ENCODE assay signal across 18 cellular contexts in the genomic region with DNA sequence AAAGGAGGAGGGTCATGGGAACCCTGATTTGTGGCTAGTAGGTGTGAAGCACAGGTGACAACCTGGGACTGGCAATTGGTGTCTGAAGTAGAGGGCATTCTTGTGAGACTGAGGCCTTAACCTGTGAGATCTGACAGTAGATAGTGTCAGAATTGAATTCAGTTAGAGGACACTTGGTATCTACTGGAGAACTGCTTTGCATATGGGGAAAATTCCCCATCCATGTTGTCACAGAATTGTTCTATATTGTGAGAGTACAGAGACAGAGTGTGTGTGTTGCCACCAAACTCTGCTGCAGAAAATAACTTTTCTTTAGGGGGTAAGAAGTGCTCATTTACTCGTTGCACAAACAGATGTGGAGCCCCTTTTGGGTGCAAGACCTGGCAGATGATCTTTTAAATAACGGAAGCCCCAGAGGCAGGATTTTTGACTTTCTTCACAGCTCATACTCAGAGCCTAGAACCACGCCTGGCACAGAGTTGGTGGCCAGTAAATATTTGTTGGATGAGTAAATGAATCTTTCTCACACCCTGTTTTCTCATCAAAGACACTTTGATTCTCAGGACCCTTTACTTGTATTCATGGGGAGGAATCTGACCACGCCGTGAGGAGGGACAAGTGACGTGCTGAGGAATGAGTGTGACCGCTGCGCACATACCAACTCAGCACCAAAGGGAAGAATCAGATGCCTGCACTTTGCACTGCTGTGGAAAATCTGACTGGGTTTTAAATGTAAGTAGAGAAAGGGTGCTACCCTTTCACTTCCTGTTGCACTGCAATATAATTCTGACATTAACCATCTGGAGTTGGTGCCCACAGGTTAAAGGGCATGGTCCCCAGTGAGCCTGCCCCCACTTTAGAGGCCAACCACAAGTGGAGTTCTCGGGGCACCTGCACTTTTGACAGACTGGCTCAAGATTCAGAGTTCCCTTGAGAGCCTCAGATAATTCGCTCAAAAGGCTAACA. TPM values are rescaled to one million over a fixed set of nuclear protein-coding genes. Genes with fewer than 3 reads are reported as not detected.
DNase-seq lines count a peak whose midpoint lies in the region; ATAC-seq, FAIRE-seq and TF ChIP-seq lines count a peak whose summit lies in the region.
"Had no signal": no experiment of that assay in that cellular context is flagged by ENCODE, and none has a peak within 500 bp of the region (broad histone marks: within the 10 kb centered on the region; RNA-seq: fewer than 3 reads in every experiment).

No MANE protein-coding gene starts in this region.

- no peaks in the 10 kb centered on the region for H3K79me2 ChIP-seq in GM12878 (ENCODE audit: control insufficient read depth, insufficient read depth, low read length)

- H3K4me3 ChIP-seq in GM12878 (no peak overlapping the region), right cardiac atrium (ENCODE audit: low read length) (no peak overlapping the region), suprapubic skin (no peak overlapping the region)
- H3K4me3 ChIP-seq: gastroesophageal sphincter had no signal

- intact Hi-C loops in GM12878 (cut with micrococcal nuclease; ENCODE audit: unreplicated experiment), result no loop called here
- intact Hi-C loops in right cardiac atrium (cut with DNase I), result no loop called here

- WGBS in GM12878 (ENCODE audit: insufficient coverage, insufficient replicate concordance, low lambda C conversion rate, missing lambda C conversion rate), result 38% methylated on average over 10 of the region's 10 CpGs
- 68% methylated on average over 10 of the region's 10 CpGs for WGBS in right cardiac atrium
- WGBS in suprapubic skin, result 76% methylated on average over 10 of the region's 10 CpGs

- SMC1A ChIA-PET in GM12878 (lab: Charles Lee; ENCODE audit: uncharacterized antibody, unreplicated experiment), result no interaction called here

- no peaks in the 10 kb centered on the region for H3K36me3 ChIP-seq in GM12878 (ENCODE audit: control insufficient read depth in 2 of 2, insufficient read depth in 2 of 2, low read length in 1 of 2)
- no peaks in the 10 kb centered on the region for H3K36me3 ChIP-seq in suprapubic skin
- H3K36me3 ChIP-seq: BE2C, gastroesophageal sphincter had no signal

- no peak overlapping the region for H2AFZ ChIP-seq in GM12878 (ENCODE audit: control insufficient read depth, low read depth, low read length)

- H3K27me3 ChIP-seq in GM12878 (replicated peaks in 1 of 2; ENCODE audit: control insufficient read depth in 2 of 2, insufficient read depth in 2 of 2, low read length in 1 of 2) (no peaks in the 10 kb centered on the region), right cardiac atrium (ENCODE audit: control insufficient read depth, insufficient read depth) (no peaks in the 10 kb centered on the region), suprapubic skin (no peaks in the 10 kb centered on the region)

- BruUV-seq in GM12878 (replicated peaks; lab: Mats Ljungman, UMichigan), result no TSS peak

- no peaks in the 10 kb centered on the region for H3K4me1 ChIP-seq in GM12878 (ENCODE audit: control insufficient read depth, insufficient read depth, low read length)
- no peaks in the 10 kb centered on the region for H3K4me1 ChIP-seq in right cardiac atrium (ENCODE audit: control insufficient read depth, insufficient read depth, low read length)
- no peaks in the 10 kb centered on the region for H3K4me1 ChIP-seq in suprapubic skin
- H3K4me1 ChIP-seq: BE2C, gastroesophageal sphincter had no signal

- TF ChIP-seq POLR2A in GM12878 (IDR thresholded peaks at IDR 0.05; ENCODE audit: low read depth, low read length) (no peak), suprapubic skin (IDR thresholded peaks at IDR 0.05) (no peak)

- TF ChIP-seq EP300 in GM12878 (IDR thresholded peaks at IDR 0.05; ENCODE audit: borderline replicate concordance in 1 of 2, control insufficient read depth in 1 of 2, low read depth in 2 of 2, low read length in 2 of 2), result no peak
- no peak for TF ChIP-seq EP300 in suprapubic skin (IDR thresholded peaks at IDR 0.05)

- CTCF ChIA-PET in GM12878 (lab: Yijun Ruan, JAX), result no interaction called here

- no peak for FAIRE-seq in GM12878 (lab: Jason Lieb, UNC)
- FAIRE-seq: HTR-8/SVneo, keratinocyte had no signal

- H3K27ac ChIP-seq in GM12878 (ENCODE audit: control insufficient read depth, insufficient read depth), result no peak overlapping the region
- H3K27ac ChIP-seq in right cardiac atrium (ENCODE audit: low read length), result no peak overlapping the region
- no peak overlapping the region for H3K27ac ChIP-seq in suprapubic skin
- H3K27ac ChIP-seq: gastroesophageal sphincter had no signal

- no peaks in the 10 kb centered on the region for H4K20me1 ChIP-seq in GM12878 (ENCODE audit: control insufficient read depth, insufficient read depth)

- in situ Hi-C loops in GM12878 (cut with MboI), result no loop called here

- DNase-seq in GM12878 (ENCODE audit: low read depth, low spot score) (peak; percentile 44), DMS 273 treated with DMSO at 0.1 percent for 48 hours (lab: John Stamatoyannopoulos, UW) (no peak), right cardiac atrium (no peak), suprapubic skin (ENCODE audit: low spot score in 2 of 2) (no peak)
- no peak for DNase-seq in stimulated activated naive CD4-positive, alpha-beta T cell (lab: John Stamatoyannopoulos, UW)
- DNase-seq: activated gamma-delta T cell; BE2C; EL; NCI-H446 treated with DMSO at 0.1 percent for 48 hours; stimulated activated CD4-positive, alpha-beta T cell treated with anti-CD3 and anti-CD28 coated beads, Interleukin-2, amount 100 ng/mL, for 24 hours; T-helper 2 cell had no signal

- TF ChIP-seq RAD21 in GM12878 (IDR thresholded peaks at IDR 0.05; ENCODE audit: insufficient read depth, low read depth, low read length), result no peak

- RAD21 ChIA-PET in GM12878 (lab: Charles Lee; ENCODE audit: unreplicated experiment), result no interaction called here

- ATAC-seq in GM18520 (IDR thresholded peaks at IDR 0.05; ENCODE audit: unreplicated experiment) (peak; percentile 86), GM21526 (IDR thresholded peaks at IDR 0.05; ENCODE audit: low FRiP score, unreplicated experiment) (peak; percentile 79), HG03342 (IDR thresholded peaks at IDR 0.05; ENCODE audit: unreplicated experiment) (peak; percentile 51), GM12878 (peak; percentile 88), right cardiac atrium (no peak)
- ATAC-seq: gastroesophageal sphincter, Panc1 had no signal

- no peak overlapping the region for H3K4me2 ChIP-seq in GM12878 (ENCODE audit: control insufficient read depth, insufficient read depth)

- POLR2A ChIA-PET in GM12878 (lab: Charles Lee), result no interaction called here

- TF ChIP-seq CTCF in GM12878 (IDR thresholded peaks at IDR 0.05 in 2 of 3, conservative IDR thresholded peaks at IDR 0.05 in 1 of 3; ENCODE audit: control insufficient read depth in 2 of 3, extremely low read depth in 1 of 3, insufficient read depth in 1 of 3, low read depth in 3 of 3, low read length in 3 of 3) (no peak), suprapubic skin (IDR thresholded peaks at IDR 0.05) (no peak)

- H3K9ac ChIP-seq in GM12878 (ENCODE audit: control insufficient read depth, insufficient read depth, low read length), result no peak overlapping the region

- no peaks in the 10 kb centered on the region; the same call in 2 of the 3 replicates for H3K9me3 ChIP-seq in GM12878 (replicated peaks; ENCODE audit: control insufficient read depth, insufficient read depth, low read length)
- no peaks in the 10 kb centered on the region for H3K9me3 ChIP-seq in right cardiac atrium (ENCODE audit: control insufficient read depth, low read length)
- no peaks in the 10 kb centered on the region for H3K9me3 ChIP-seq in suprapubic skin
- H3K9me3 ChIP-seq: BE2C had no signal

TF ChIP-seq in GM12878, 131 proteins besides CTCF, POLR2A, EP300 and RAD21 (continues in another document):
- TF ChIP-seq IKZF1 (conservative IDR thresholded peaks at IDR 0.05) (0 out of 2 replicates have a peak, but pooled peaks have one; percentile 31), DPF2 (IDR thresholded peaks at IDR 0.05) (peak; percentile 51)

RNA-seq across cellular contexts. Expression of gene SDHAF3, which starts 39.2 kb away (rescaled TPM):
- 6.5 and 13.6 TPM in 2 replicates for total RNA-seq in GM12878 (2013; cell fraction: nucleolus; rRNA removed)
- total RNA-seq in GM12878 (2014; rRNA removed) (29.1 and 30.7 TPM in 2 replicates), GM12878 (2014; rRNA removed; fragmentation: Illumina TruSeq; extraction: Trizol) (72.8 and 74.7 TPM in 2 replicates), GM12878 (2021) (25.0 and 29.3 TPM in 2 replicates), right cardiac atrium (10 to 100 TPM; 19.7 to 27.0 (median 21.9) TPM), suprapubic skin (10 to 100 TPM in 2 of 4 donors, 1 to 10 TPM in 2; 8.9 to 12.1 (median 10.1) TPM)
- 13.7 TPM for polyA plus RNA-seq in GM12878 (2011; ENCODE audit: low read depth)
- polyA plus RNA-seq in GM12878 (2011; rRNA removed) (54.2 and 89.2 TPM in 2 replicates), GM12878 (2014; fragmentation: Illumina TruSeq; extraction: Trizol) (40.2 and 50.2 TPM in 2 replicates), GM12878 (2014; fragmentation: Nextera tagmentation; extraction: Ambion mirVana) (100 to 1,000 TPM; 101 to 124 TPM), GM12878 (2014; rRNA removed) (17.1 and 24.3 TPM in 2 replicates), GM12878 (2016; fragmentation: Nextera tagmentation; extraction: Ambion mirVana) (100 to 1,000 TPM in 1 of 2 experiments, 10 to 100 TPM in 1; 99.0 to 111 TPM), right cardiac atrium (20.3 TPM)
- 16.0 and 17.5 TPM in 2 replicates for polyA plus RNA-seq in GM12878 (2011; cell fraction: cytosol; rRNA removed)
- polyA plus RNA-seq in GM12878 (2011; cell fraction: nucleus; rRNA removed), result 11.2 and 14.4 TPM in 2 replicates
- 16.9 and 19.3 TPM in 2 replicates for polyA plus RNA-seq in GM12878 (2012)
- polyA minus RNA-seq in GM12878 (2011; rRNA and poly(A)+ RNA removed), result 9.4 and 10.5 TPM in 2 replicates
- 22.2 and 31.3 TPM in 2 replicates for polyA minus RNA-seq in GM12878 (2011; cell fraction: cytosol; rRNA and poly(A)+ RNA removed)
- polyA minus RNA-seq in GM12878 (2011; cell fraction: nucleus; rRNA and poly(A)+ RNA removed), result 4.0 and 17.7 TPM in 2 replicates

RNA-seq across cellular contexts. Expression of gene DLX5, which starts 53.7 kb away (rescaled TPM):
- not detected in 2 replicates for total RNA-seq in GM12878 (2013; cell fraction: nucleolus; rRNA removed)
- total RNA-seq in GM12878 (2014; rRNA removed), result not detected in 2 replicates
- not detected in 2 replicates for total RNA-seq in GM12878 (2014; rRNA removed; fragmentation: Illumina TruSeq; extraction: Trizol)
- total RNA-seq in GM12878 (2021), result not detected in 2 replicates
- not detected for polyA plus RNA-seq in GM12878 (2011; ENCODE audit: low read depth)
- not detected in 2 replicates for polyA plus RNA-seq in GM12878 (2011; rRNA removed)
- not detected in 2 replicates for polyA plus RNA-seq in GM12878 (2011; cell fraction: cytosol; rRNA removed)
- polyA plus RNA-seq in GM12878 (2011; cell fraction: nucleus; rRNA removed), result not detected in 2 replicates
- polyA plus RNA-seq in GM12878 (2012), result not detected in 2 replicates
- polyA plus RNA-seq in GM12878 (2014; fragmentation: Illumina TruSeq; extraction: Trizol), result not detected in 2 replicates
- polyA plus RNA-seq in GM12878 (2014; fragmentation: Nextera tagmentation; extraction: Ambion mirVana), result not detected
- not detected in 2 replicates for polyA plus RNA-seq in GM12878 (2014; rRNA removed)
- polyA plus RNA-seq in GM12878 (2016; fragmentation: Nextera tagmentation; extraction: Ambion mirVana), result not detected
- not detected in 2 replicates for polyA minus RNA-seq in GM12878 (2011; rRNA and poly(A)+ RNA removed)
- polyA minus RNA-seq in GM12878 (2011; cell fraction: cytosol; rRNA and poly(A)+ RNA removed), result not detected in 2 replicates
- polyA minus RNA-seq in GM12878 (2011; cell fraction: nucleus; rRNA and poly(A)+ RNA removed), result not detected in 2 replicates
- total RNA-seq in right cardiac atrium, result not detected
- polyA plus RNA-seq in right cardiac atrium, result 0.27 TPM
- 10 to 100 TPM; 14.2 to 39.4 (median 31.5) TPM for total RNA-seq in suprapubic skin

Comparison
In these comparisons a context has a peak if more than half of its experiments do, and no peak if none do; other contexts are left out.
1. ATAC-seq: peak in GM18520 (single experiment), GM21526 (single experiment), HG03342 (single experiment) and GM12878 (single experiment); none in right cardiac atrium (0 of 2).
2. RNA of gene DLX5, which starts 53.7 kb away (total RNA-seq): 14.2 to 39.4 TPM in suprapubic skin; not detected in GM12878 and not detected in right cardiac atrium; every median in the first group is over 10 times any median in the second.